ENCODE assay signal across 11 cellular contexts in genomic region chr6:52515219-52515960, GRCh38.
DNase-seq lines count a peak whose midpoint lies in the region; ATAC-seq and TF ChIP-seq lines count a peak whose summit lies in the region.
"Had no signal": no experiment of that assay in that cellular context is flagged by ENCODE, and none has a peak within 500 bp of the region (broad histone marks: within the 10 kb centered on the region; RNA-seq: fewer than 3 reads in every experiment).

No MANE protein-coding gene starts in this region.

- H3K27me3 ChIP-seq in endodermal cell (ENCODE audit: control insufficient read depth, insufficient read depth, low read length, poor library complexity, severe bottlenecking): no peaks in the 10 kb centered on the region

- H3K4me1 Mint-ChIP-seq in stimulated activated naive CD8-positive, alpha-beta T cell treated with anti-CD3 and anti-CD28 coated beads, Interleukin-15, amount 100 ng/mL, for 72 hours: peaks cover 17% of the 10 kb centered on the region
- peaks cover 18% of the 10 kb centered on the region for H3K4me1 Mint-ChIP-seq in endodermal cell
- peaks cover 55% of the 10 kb centered on the region for H3K4me1 Mint-ChIP-seq in nephron progenitor cell

- H3K27me3 Mint-ChIP-seq in stimulated activated naive CD8-positive, alpha-beta T cell treated with anti-CD3 and anti-CD28 coated beads, Interleukin-15, amount 100 ng/mL, for 72 hours: no peaks in the 10 kb centered on the region
- H3K27me3 Mint-ChIP-seq in endodermal cell (ENCODE audit: insufficient read depth): no peaks in the 10 kb centered on the region
- no peaks in the 10 kb centered on the region for H3K27me3 Mint-ChIP-seq in nephron progenitor cell (ENCODE audit: low read depth, poor library complexity)
- H3K27me3 Mint-ChIP-seq: activated naive CD8-positive, alpha-beta T cell had no signal

- H3K9me3 Mint-ChIP-seq in stimulated activated naive CD8-positive, alpha-beta T cell treated with anti-CD3 and anti-CD28 coated beads, Interleukin-15, amount 100 ng/mL, for 72 hours: no peaks in the 10 kb centered on the region
- H3K9me3 Mint-ChIP-seq in endodermal cell (no peaks in the 10 kb centered on the region), nephron progenitor cell (no peaks in the 10 kb centered on the region)

- no peak overlapping the region for H3K9ac ChIP-seq in endodermal cell (ENCODE audit: extremely low read depth, low read length, poor library complexity, severe bottlenecking)

- H3K36me3 ChIP-seq in endodermal cell (ENCODE audit: control insufficient read depth, insufficient read depth, low read length): peaks cover 41% of the 10 kb centered on the region

- peak overlapping the region in 1 of 2 donors; percentile 16 for H3K27ac Mint-ChIP-seq in stimulated activated naive CD8-positive, alpha-beta T cell treated with anti-CD3 and anti-CD28 coated beads, Interleukin-15, amount 100 ng/mL, for 72 hours
- H3K27ac Mint-ChIP-seq in endodermal cell (no peak overlapping the region), nephron progenitor cell (peak overlapping the region; percentile 21)
- H3K27ac Mint-ChIP-seq: activated naive CD8-positive, alpha-beta T cell had no signal

- no peak for TF ChIP-seq CTCF in endodermal cell (conservative IDR thresholded peaks at IDR 0.05)
- no peak for TF ChIP-seq CTCF in nephron progenitor cell (IDR thresholded peaks at IDR 0.05)

- peak; percentile 49 for ATAC-seq in stimulated activated naive CD8-positive, alpha-beta T cell treated with anti-CD3 and anti-CD28 coated beads, Interleukin-15, amount 100 ng/mL, for 72 hours
- ATAC-seq in stimulated activated naive CD8-positive, alpha-beta T cell treated with anti-CD3 and anti-CD28 coated beads, Interleukin-15, Interleukin-2, amounts not matched to agents 100 U/mL and 50 U/mL, for 24 hours: no peak

- H3K9me3 ChIP-seq in endodermal cell (ENCODE audit: control insufficient read depth, low read length): no peaks in the 10 kb centered on the region

- H3K36me3 Mint-ChIP-seq in endodermal cell (ENCODE audit: low read depth): peaks cover 51% of the 10 kb centered on the region
- H3K36me3 Mint-ChIP-seq in nephron progenitor cell (ENCODE audit: low read depth): peaks cover 51% of the 10 kb centered on the region

- H3K4me3 Mint-ChIP-seq in stimulated activated naive CD8-positive, alpha-beta T cell treated with anti-CD3 and anti-CD28 coated beads, Interleukin-15, amount 100 ng/mL, for 72 hours: no peak overlapping the region
- no peak overlapping the region for H3K4me3 Mint-ChIP-seq in endodermal cell
- no peak overlapping the region for H3K4me3 Mint-ChIP-seq in nephron progenitor cell
- H3K4me3 Mint-ChIP-seq: activated naive CD8-positive, alpha-beta T cell had no signal

- DNase-seq in stimulated activated naive CD8-positive, alpha-beta T cell treated with anti-CD3 and anti-CD28 coated beads, Interleukin-15, amount 100 ng/mL, for 72 hours: no peak
- DNase-seq in stimulated activated naive CD8-positive, alpha-beta T cell treated with anti-CD3 and anti-CD28 coated beads, Interleukin-15, Interleukin-2, amounts not matched to agents 100 U/mL and 50 U/mL, for 24 hours: no peak
- DNase-seq in endodermal cell (no peak), nephron progenitor cell (no peak), NCI-H2196 treated with DMSO at 0.1 percent for 48 hours (lab: John Stamatoyannopoulos, UW; ENCODE audit: unreplicated experiment) (no peak), NCI-H82 (lab: John Stamatoyannopoulos, UW) (no peak), NCI-H1436 treated with DMSO at 0.1 percent for 48 hours (lab: John Stamatoyannopoulos, UW) (no peak), A172 (ENCODE audit: low spot score) (no peak)
- DNase-seq: effector CD4-positive, alpha-beta T cell; NCI-H146 had no signal

- WGBS in endodermal cell (ENCODE audit: insufficient coverage in 1 of 2, insufficient read length in 1 of 2), 2 experiments: 77 to 87% methylated on average over 2 of the region's 2 CpGs

- peaks cover 10% of the 10 kb centered on the region for H3K4me1 ChIP-seq in endodermal cell (ENCODE audit: control insufficient read depth, insufficient read depth, low read length)

- H3K4me3 ChIP-seq in endodermal cell (ENCODE audit: low read length): no peak overlapping the region

- peak overlapping the region; percentile 27 for H3K27ac ChIP-seq in endodermal cell (ENCODE audit: low read depth, low read length)
